In genomic region chr2:149333636-149334035, GRCh38 we compare ENCODE assay signal across 9 cellular contexts. TPM values are rescaled to one million over a fixed set of nuclear protein-coding genes. Genes with fewer than 3 reads are reported as not detected.
"Had no signal": no experiment of that assay in that cellular context is flagged by ENCODE, and none has a peak within 500 bp of the region (broad histone marks: within the 10 kb centered on the region; RNA-seq: fewer than 3 reads in every experiment).

No MANE protein-coding gene starts in this region.

- H3K27ac Mint-ChIP-seq: IgD-negative memory B cell had no signal

- H3K9ac ChIP-seq: GM23248 had no signal

- H3K4me3 Mint-ChIP-seq: IgD-negative memory B cell had no signal

- H3K36me3 Mint-ChIP-seq: IgD-negative memory B cell had no signal

- H3K9me3 ChIP-seq: HAP-1 had no signal

- H2AFZ ChIP-seq: GM23248 had no signal

- H3K36me3 ChIP-seq: HAP-1 had no signal

- ATAC-seq: HCT116, HepG2 had no signal

- H3K27ac ChIP-seq: GM23248, HL-60 had no signal

- H3K4me3 ChIP-seq: GM23248, HAP-1 had no signal

- DNase-seq: GM23248, GOT3, H7, KBM-7 had no signal

RNA-seq across cellular contexts. Expression of gene LYPD6, which starts 3.2 kb away (rescaled TPM):
- polyA plus RNA-seq: IgD-negative memory B cell had no signal
